19 cellular contexts compared by ENCODE assay signal in genomic region chr17:77632619-77633018, GRCh38.
DNase-seq lines count a peak whose midpoint lies in the region; ATAC-seq and TF ChIP-seq lines count a peak whose summit lies in the region.
"Had no signal": no experiment of that assay in that cellular context is flagged by ENCODE, and none has a peak within 500 bp of the region (broad histone marks: within the 10 kb centered on the region; RNA-seq: fewer than 3 reads in every experiment).

No MANE protein-coding gene starts in this region.

- H3K9me3 Mint-ChIP-seq in activated naive CD4-positive, alpha-beta T cell treated with anti-CD3 and anti-CD28 coated beads, Interleukin-2, amount 10 ng/mL, durations not matched to agents 7 days and 5 days: peaks cover 4% of the 10 kb centered on the region

- H3K4me3 ChIP-seq in WERI-Rb-1 (ENCODE audit: low read depth, low read length) (no peak overlapping the region), upper lobe of right lung (no peak overlapping the region), dorsolateral prefrontal cortex (no peak overlapping the region), adrenal gland (no peak overlapping the region)
- H3K4me3 ChIP-seq: BLaER1, GM23338 had no signal

- H3K9me3 ChIP-seq in WERI-Rb-1 (ENCODE audit: severe bottlenecking) (peaks cover 2% of the 10 kb centered on the region), upper lobe of right lung (no peaks in the 10 kb centered on the region), adrenal gland (replicated peaks in 1 of 3) (no peaks in the 10 kb centered on the region)

- H3K27me3 Mint-ChIP-seq in activated naive CD4-positive, alpha-beta T cell treated with anti-CD3 and anti-CD28 coated beads, Interleukin-2, amount 10 ng/mL, durations not matched to agents 7 days and 5 days: peaks cover 40% of the 10 kb centered on the region

- 65 to 79% (median 73%) methylated on average over 4 to 6 of the region's 6 CpGs for WGBS in adrenal gland, 4 donors

- CTCF ChIA-PET in activated naive CD4-positive, alpha-beta T cell treated with anti-CD3 and anti-CD28 coated beads, Interleukin-2, amount 10 ng/mL, durations not matched to agents 7 days and 5 days (lab: Charles Lee): no interaction called here

- H3K4me1 Mint-ChIP-seq in activated naive CD4-positive, alpha-beta T cell treated with anti-CD3 and anti-CD28 coated beads, Interleukin-2, amount 10 ng/mL, durations not matched to agents 7 days and 5 days: peaks cover 13% of the 10 kb centered on the region
- H3K4me1 Mint-ChIP-seq: CD14-positive monocyte had no signal

- H3K4me1 ChIP-seq in upper lobe of right lung (no peaks in the 10 kb centered on the region), adrenal gland (replicated peaks in 1 of 2) (no peaks in the 10 kb centered on the region)

- peak; percentile 2 for DNase-seq in activated naive CD4-positive, alpha-beta T cell treated with anti-CD3 and anti-CD28 coated beads, Interleukin-2, amount 10 ng/mL, durations not matched to agents 7 days and 5 days
- DNase-seq in activated naive CD4-positive, alpha-beta T cell treated with anti-CD3 and anti-CD28 coated beads, Interleukin-2, amount 50 U/mL, for 16 hours: no peak
- DNase-seq in WERI-Rb-1: no peak
- peak; percentile 22 for DNase-seq in upper lobe of right lung
- no peak for DNase-seq in dorsolateral prefrontal cortex
- DNase-seq in adrenal gland: no peak
- DNase-seq in HCEC 1CT: no peak
- DNase-seq: 8988T; Calu3; CD4-positive, alpha-beta memory T cell; DMS 273 treated with DMSO at 0.1 percent for 48 hours; DMS53; DND-41 had no signal

- TF ChIP-seq CTCF in WERI-Rb-1 (IDR thresholded peaks at IDR 0.05; ENCODE audit: low read depth, low read length): no peak
- TF ChIP-seq CTCF in upper lobe of right lung (IDR thresholded peaks at IDR 0.05): no peak
- TF ChIP-seq CTCF in dorsolateral prefrontal cortex (IDR thresholded peaks at IDR 0.05 in 54 of 56, conservative IDR thresholded peaks at IDR 0.05 in 2 of 56; ENCODE audit: low read depth in 1 of 56, partially characterized antibody in 56 of 56): no peak
- TF ChIP-seq CTCF in adrenal gland (IDR thresholded peaks at IDR 0.05): no peak

- no peak for ATAC-seq in upper lobe of right lung
- ATAC-seq: GM23338, HCT116, HepG2 had no signal

- no peak overlapping the region for H3K27ac Mint-ChIP-seq in activated naive CD4-positive, alpha-beta T cell treated with anti-CD3 and anti-CD28 coated beads, Interleukin-2, amount 10 ng/mL, durations not matched to agents 7 days and 5 days
- H3K27ac Mint-ChIP-seq: CD14-positive monocyte; CD4-positive, alpha-beta memory T cell; GM23338; IgD-negative memory B cell had no signal

- peaks cover 2% of the 10 kb centered on the region for H3K36me3 Mint-ChIP-seq in activated naive CD4-positive, alpha-beta T cell treated with anti-CD3 and anti-CD28 coated beads, Interleukin-2, amount 10 ng/mL, durations not matched to agents 7 days and 5 days
- H3K36me3 Mint-ChIP-seq: CD14-positive monocyte had no signal

- H3K27me3 ChIP-seq in WERI-Rb-1 (ENCODE audit: insufficient read depth, low read depth, severe bottlenecking) (no peaks in the 10 kb centered on the region), upper lobe of right lung (peaks cover 11% of the 10 kb centered on the region), dorsolateral prefrontal cortex (peaks cover 0 to 12% (median 0%) of the 10 kb centered on the region in 45 donors), adrenal gland (no peaks in the 10 kb centered on the region)
- H3K27me3 ChIP-seq: BLaER1 had no signal

- TF ChIP-seq POLR2A in adrenal gland (IDR thresholded peaks at IDR 0.05): no peak

- no peak overlapping the region for H3K4me3 Mint-ChIP-seq in activated naive CD4-positive, alpha-beta T cell treated with anti-CD3 and anti-CD28 coated beads, Interleukin-2, amount 10 ng/mL, durations not matched to agents 7 days and 5 days
- H3K4me3 Mint-ChIP-seq: CD14-positive monocyte; CD4-positive, alpha-beta memory T cell; GM23338; IgD-negative memory B cell had no signal

- H3K36me3 ChIP-seq in WERI-Rb-1 (no peaks in the 10 kb centered on the region), upper lobe of right lung (no peaks in the 10 kb centered on the region), adrenal gland (replicated peaks in 1 of 2) (no peaks in the 10 kb centered on the region)
- H3K36me3 ChIP-seq: BLaER1 had no signal

- peak overlapping the region; percentile 2; the same call in 1 of the 2 replicates for H3K27ac ChIP-seq in WERI-Rb-1
- H3K27ac ChIP-seq in upper lobe of right lung: no peak overlapping the region
- H3K27ac ChIP-seq in dorsolateral prefrontal cortex: no peak overlapping the region
- H3K27ac ChIP-seq in adrenal gland: no peak overlapping the region
- H3K27ac ChIP-seq: BLaER1 had no signal

- intact Hi-C loops in upper lobe of right lung (cut with DNase I) (no loop called here), dorsolateral prefrontal cortex (cut with DNase I) (no loop called here), adrenal gland (cut with DNase I) (no loop called here)

Comparison
In these comparisons a context has a peak if more than half of its experiments do, and no peak if none do; other contexts are left out.
1. DNase-seq: peak in activated naive CD4-positive, alpha-beta T cell treated with anti-CD3 and anti-CD28 coated beads, Interleukin-2, amount 10 ng/mL, durations not matched to agents 7 days and 5 days (single experiment) and upper lobe of right lung (single experiment); none in activated naive CD4-positive, alpha-beta T cell treated with anti-CD3 and anti-CD28 coated beads, Interleukin-2, amount 50 U/mL, for 16 hours (single experiment), WERI-Rb-1 (single experiment), dorsolateral prefrontal cortex (0 of 10), adrenal gland (0 of 7) and HCEC 1CT (single experiment).